8 cellular contexts compared by ENCODE assay signal in genomic region chr14:68792022-68792829, GRCh38. TPM values are rescaled to one million over a fixed set of nuclear protein-coding genes. Genes with fewer than 3 reads are reported as not detected.
DNase-seq lines count a peak whose midpoint lies in the region; ATAC-seq and TF ChIP-seq lines count a peak whose summit lies in the region.

No MANE protein-coding gene starts in this region.

- peaks cover 56% of the 10 kb centered on the region for H3K36me3 ChIP-seq in OCI-LY7 (ENCODE audit: insufficient read depth, low read length)
- H3K36me3 ChIP-seq in colonic mucosa = no peaks in the 10 kb centered on the region

- BruUV-seq in OCI-LY7 (replicated peaks; lab: Mats Ljungman, UMichigan) = TSS peak; percentile 37

- POLR2A ChIA-PET in OCI-LY7 (lab: Charles Lee) = interaction anchor here (0.5 to 7.1 kb wide), 37 partner anchors 9 to 1304 kb away, joined by 3 to 126 read pairs (median 5); partner anchors contain the start of gene TMEM229B

- CTCF ChIA-PET in OCI-LY7 (lab: Charles Lee; ENCODE audit: unreplicated experiment) = interaction anchor here (0.5 to 3.6 kb wide), 4 partner anchors 24 to 107 kb away, joined by 3 to 24 read pairs (median 4); no protein-coding TSS in a partner anchor

- no peak for ATAC-seq in HG02852 (IDR thresholded peaks at IDR 0.05; ENCODE audit: unreplicated experiment)

- intact Hi-C loops in OCI-LY7 (cut with micrococcal nuclease; ENCODE audit: unreplicated experiment) (loop anchor here (1.0 to 5.0 kb wide), 3 partner anchors 280 to 820 kb away; partner anchors contain the start of gene SUSD6), colonic mucosa (cut with DNase I) (loop anchor here (10.0 kb wide), 1 partner anchor 267 kb away; no protein-coding TSS in a partner anchor)

- peak overlapping the region; percentile 92 for H3K27ac ChIP-seq in OCI-LY7 (ENCODE audit: low read depth, low read length, poor library complexity, severe bottlenecking)
- peak overlapping the region; percentile 100 for H3K27ac ChIP-seq in colonic mucosa

- H3K9me3 ChIP-seq in OCI-LY7 (ENCODE audit: low read length) (no peaks in the 10 kb centered on the region), colonic mucosa (no peaks in the 10 kb centered on the region)

- DNase-seq in OCI-LY7 (ENCODE audit: low spot score) = peak; percentile 61
- DNase-seq in colonic mucosa = peak; percentile 56
- DNase-seq in mucosa of gallbladder (ENCODE audit: low spot score) = peak; percentile 30
- DNase-seq in occipital lobe (lab: John Stamatoyannopoulos, UW) = no peak
- no peak for DNase-seq in NCI-H187 treated with DMSO at 0.1 percent for 48 hours (lab: John Stamatoyannopoulos, UW)
- DNase-seq in H4 (ENCODE audit: low spot score) = no peak

- TF ChIP-seq CTCF in OCI-LY7 (conservative IDR thresholded peaks at IDR 0.05; ENCODE audit: low read length) (no peak), colonic mucosa (IDR thresholded peaks at IDR 0.05) (no peak)

- H3K9me2 ChIP-seq in OCI-LY7 (ENCODE audit: insufficient read depth, low read length) = no peaks in the 10 kb centered on the region

- H3K4me3 ChIP-seq in GM08714 (ENCODE audit: low read length) (peak overlapping the region; percentile 97), OCI-LY7 (ENCODE audit: low read depth, low read length, poor library complexity, severe bottlenecking) (peak overlapping the region; percentile 87), colonic mucosa (peak overlapping the region; percentile 74)

- H3K4me1 ChIP-seq in OCI-LY7 (ENCODE audit: insufficient read depth, low read length, poor library complexity, severe bottlenecking) = peaks cover 52% of the 10 kb centered on the region
- no peaks in the 10 kb centered on the region for H3K4me1 ChIP-seq in colonic mucosa

- H3K27me3 ChIP-seq in colonic mucosa = no peaks in the 10 kb centered on the region

- peaks cover 70% of the 10 kb centered on the region for H3K79me2 ChIP-seq in OCI-LY7 (ENCODE audit: insufficient read depth, low read depth, low read length)

- peak overlapping the region; percentile 96 for H3K4me2 ChIP-seq in OCI-LY7 (ENCODE audit: low read length)

- no peak overlapping the region for H2AFZ ChIP-seq in OCI-LY7 (ENCODE audit: low read length)

- peak overlapping the region; percentile 97 to 100 for H3K9ac ChIP-seq in colonic mucosa (ENCODE audit: low read depth in 2 of 2, low read length in 2 of 2)

- H4K20me1 ChIP-seq in OCI-LY7 (ENCODE audit: insufficient read depth, low read length) = peaks cover 27% of the 10 kb centered on the region

RNA-seq across cellular contexts. Expression of gene ZFP36L1, which starts 0.6 kb away (rescaled TPM):
- 24.2 and 25.6 TPM in 2 replicates for total RNA-seq in OCI-LY7 (2014; rRNA removed; shearing (Covaris generic))
- total RNA-seq in OCI-LY7 (2022) (51.4 and 57.0 TPM in 2 replicates), colonic mucosa (100 to 1,000 TPM in 1 of 2 donors, 10 to 100 TPM in 1; 97.0 to 123 TPM), mucosa of gallbladder (398 TPM), occipital lobe (7.3 TPM)
- total RNA-seq in H4 (2014; rRNA removed; shearing (Covaris generic)) = 27.7 and 31.0 TPM in 2 replicates

Comparison
In these comparisons a context has a peak if more than half of its experiments do, and no peak if none do; other contexts are left out.
1. DNase-seq: peak in OCI-LY7 (single experiment), colonic mucosa (single experiment) and mucosa of gallbladder (single experiment); none in occipital lobe (single experiment), NCI-H187 treated with DMSO at 0.1 percent for 48 hours (single experiment) and H4 (single experiment).
2. Peak in every context shown above with its lines, with median percentiles within 50 percentile points of each other: H3K4me3 ChIP-seq.